Comparison of ENCODE assay signal across 23 cellular contexts in the genomic region with DNA sequence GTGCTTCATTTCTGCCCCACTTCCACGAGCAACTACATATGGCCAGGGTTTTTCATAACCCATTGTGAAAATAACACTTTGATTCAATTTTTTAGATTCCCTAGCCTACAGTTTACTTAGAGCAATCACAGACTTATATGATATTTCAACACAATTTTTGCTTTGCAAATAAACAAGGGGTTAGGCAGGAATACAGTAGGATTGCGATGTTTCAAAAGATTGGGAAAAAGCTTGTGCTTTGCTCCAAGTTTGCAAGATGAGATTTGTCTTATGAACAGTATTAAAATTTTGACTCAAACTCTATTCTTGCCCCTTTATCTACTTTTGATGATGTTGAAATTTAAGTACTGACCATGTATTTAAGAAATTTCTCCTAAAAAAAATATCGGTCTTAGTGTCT.
"Had no signal": no experiment of that assay in that cellular context is flagged by ENCODE, and none has a peak within 500 bp of the region (broad histone marks: within the 10 kb centered on the region; RNA-seq: fewer than 3 reads in every experiment).

No MANE protein-coding gene starts in this region.

- DNase-seq: colonic mucosa; cortex of kidney; dermis blood vessel endothelial cell; dorsolateral prefrontal cortex; effector CD4-positive, alpha-beta T cell; effector CD8-positive, alpha-beta T cell; effector memory CD4-positive, alpha-beta T cell; effector memory CD8-positive, alpha-beta T cell; endodermal cell; erythroblast; esophagus squamous epithelium; foreskin fibroblast; foreskin keratinocyte; foreskin melanocyte; gastrocnemius medialis; glutamatergic neuron; head of caudate nucleus; heart left ventricle; heart right ventricle had no signal

- H3K36me3 ChIP-seq: colonic mucosa, esophagus muscularis mucosa, esophagus squamous epithelium, gastrocnemius medialis, gastroesophageal sphincter, heart left ventricle, heart right ventricle had no signal

- H3K27me3 ChIP-seq: colonic mucosa, esophagus muscularis mucosa, esophagus squamous epithelium, foreskin keratinocyte, gastrocnemius medialis, gastroesophageal sphincter, heart left ventricle, heart right ventricle had no signal

- H3K4me1 ChIP-seq: colonic mucosa, esophagus muscularis mucosa, esophagus squamous epithelium, gastrocnemius medialis, gastroesophageal sphincter, heart left ventricle, heart right ventricle had no signal

- H3K9me3 ChIP-seq: colonic mucosa, esophagus muscularis mucosa, esophagus squamous epithelium, gastrocnemius medialis, gastroesophageal sphincter, heart left ventricle, heart right ventricle had no signal

- H3K4me3 ChIP-seq: colonic mucosa, coronary artery, dorsolateral prefrontal cortex, esophagus muscularis mucosa, esophagus squamous epithelium, gastrocnemius medialis, gastroesophageal sphincter, heart left ventricle, heart right ventricle had no signal

- ATAC-seq: effector memory CD8-positive, alpha-beta T cell; esophagus mucosa; foreskin keratinocyte; gastrocnemius medialis; gastroesophageal sphincter; heart left ventricle; heart right ventricle had no signal
